In genomic region chr7:131103997-131104396, GRCh38 we compare ENCODE assay signal across 9 cellular contexts.
DNase-seq lines count a peak whose midpoint lies in the region; ATAC-seq and TF ChIP-seq lines count a peak whose summit lies in the region.
"Had no signal": no experiment of that assay in that cellular context is flagged by ENCODE, and none has a peak within 500 bp of the region (broad histone marks: within the 10 kb centered on the region; RNA-seq: fewer than 3 reads in every experiment).

No MANE protein-coding gene starts in this region.

- no peaks in the 10 kb centered on the region for H3K27me3 Mint-ChIP-seq in T-helper 2 cell treated with Interferon-gamma antibody and Interleukin-4, amounts not matched to agents 5 μg/mL and 100 μg/mL, for 36 hours (ENCODE audit: low read depth)
- H3K27me3 Mint-ChIP-seq in activated B cell treated with CpG ODN at 0.5 μM for 24 hours (no peaks in the 10 kb centered on the region), glutamatergic neuron (ENCODE audit: unreplicated experiment) (peaks cover 8% of the 10 kb centered on the region)

- H3K9me3 Mint-ChIP-seq in T-helper 2 cell treated with Interferon-gamma antibody and Interleukin-4, amounts not matched to agents 5 μg/mL and 100 μg/mL, for 36 hours = no peaks in the 10 kb centered on the region
- H3K9me3 Mint-ChIP-seq in activated B cell treated with CpG ODN at 0.5 μM for 24 hours (no peaks in the 10 kb centered on the region), glutamatergic neuron (ENCODE audit: unreplicated experiment) (peaks cover 15% of the 10 kb centered on the region)

- H3K36me3 Mint-ChIP-seq in T-helper 2 cell treated with Interferon-gamma antibody and Interleukin-4, amounts not matched to agents 5 μg/mL and 100 μg/mL, for 36 hours (ENCODE audit: low read depth) = peaks cover 32% of the 10 kb centered on the region
- H3K36me3 Mint-ChIP-seq in activated B cell treated with CpG ODN at 0.5 μM for 24 hours (ENCODE audit: low read depth) (peaks cover 61% of the 10 kb centered on the region), glutamatergic neuron (ENCODE audit: unreplicated experiment) (no peaks in the 10 kb centered on the region)

- CTCF ChIA-PET in activated B cell treated with CpG ODN at 0.5 μM for 24 hours (lab: Charles Lee) = interaction anchor here (2.0 kb wide), 1 partner anchor 35 kb away, joined by 7 read pairs; no protein-coding TSS in a partner anchor

- TF ChIP-seq CTCF in activated B cell treated with CpG ODN at 0.5 μM for 24 hours (IDR thresholded peaks at IDR 0.05) (no peak), glutamatergic neuron (IDR thresholded peaks at IDR 0.05; ENCODE audit: partially characterized antibody, unreplicated experiment) (no peak)

- ATAC-seq in activated B cell treated with CpG ODN at 0.5 μM for 24 hours (ENCODE audit: low read depth) = no peak
- ATAC-seq in GM19351 (IDR thresholded peaks at IDR 0.05; ENCODE audit: unreplicated experiment) = no peak

- intact Hi-C loops in activated B cell treated with CpG ODN at 0.5 μM for 24 hours (cut with micrococcal nuclease) = loop anchor here (1.0 kb wide), 1 partner anchor 12 kb away; no protein-coding TSS in a partner anchor

- H3K4me1 Mint-ChIP-seq in T-helper 2 cell treated with Interferon-gamma antibody and Interleukin-4, amounts not matched to agents 5 μg/mL and 100 μg/mL, for 36 hours (ENCODE audit: low read depth) = peaks cover 47% of the 10 kb centered on the region
- H3K4me1 Mint-ChIP-seq in activated B cell treated with CpG ODN at 0.5 μM for 24 hours (peaks cover 70% of the 10 kb centered on the region), glutamatergic neuron (ENCODE audit: low read depth, unreplicated experiment) (peaks cover 2% of the 10 kb centered on the region)

- DNase-seq in T-helper 2 cell treated with Interferon-gamma antibody and Interleukin-4, amounts not matched to agents 5 μg/mL and 100 μg/mL, for 36 hours (ENCODE audit: low spot score) = no peak
- DNase-seq in T-helper 2 cell (no peak), activated B cell treated with CpG ODN at 0.5 μM for 24 hours (no peak), glutamatergic neuron (no peak), superior temporal gyrus (ENCODE audit: extremely low spot score) (peak; percentile 46), NCI-H2081 (lab: John Stamatoyannopoulos, UW) (no peak)
- DNase-seq in activated CD4-positive, CD25-positive, alpha-beta regulatory T cell treated with anti-CD3 and anti-CD28 coated beads, Interleukin-2, amount 50 U/mL, for 72 hours = no peak
- DNase-seq: SHP77 had no signal

- peak overlapping the region; percentile 25 for H3K4me3 Mint-ChIP-seq in T-helper 2 cell treated with Interferon-gamma antibody and Interleukin-4, amounts not matched to agents 5 μg/mL and 100 μg/mL, for 36 hours
- peak overlapping the region; percentile 84 for H3K4me3 Mint-ChIP-seq in activated B cell treated with CpG ODN at 0.5 μM for 24 hours
- peak overlapping the region; percentile 31 for H3K4me3 Mint-ChIP-seq in glutamatergic neuron (ENCODE audit: unreplicated experiment)

- POLR2A ChIA-PET in activated B cell treated with CpG ODN at 0.5 μM for 24 hours (lab: Charles Lee) = interaction anchor here (0.6 to 4.2 kb wide), 6 partner anchors 19 to 224 kb away, joined by 3 to 32 read pairs (median 4); partner anchors contain the start of gene MKLN1

- peak overlapping the region; percentile 6 for H3K27ac Mint-ChIP-seq in T-helper 2 cell treated with Interferon-gamma antibody and Interleukin-4, amounts not matched to agents 5 μg/mL and 100 μg/mL, for 36 hours
- H3K27ac Mint-ChIP-seq in activated B cell treated with CpG ODN at 0.5 μM for 24 hours (peak overlapping the region; percentile 81), glutamatergic neuron (ENCODE audit: unreplicated experiment) (no peak overlapping the region)

Comparison
In these comparisons a context has a peak if more than half of its experiments do, and no peak if none do; other contexts are left out.
1. H3K4me3 Mint-ChIP-seq: peak in every context shown above with its lines; median percentile 84 in activated B cell treated with CpG ODN at 0.5 μM for 24 hours; 31 in glutamatergic neuron; 25 in T-helper 2 cell treated with Interferon-gamma antibody and Interleukin-4, amounts not matched to agents 5 μg/mL and 100 μg/mL, for 36 hours.